12 cellular contexts compared by ENCODE assay signal in the genomic region with DNA sequence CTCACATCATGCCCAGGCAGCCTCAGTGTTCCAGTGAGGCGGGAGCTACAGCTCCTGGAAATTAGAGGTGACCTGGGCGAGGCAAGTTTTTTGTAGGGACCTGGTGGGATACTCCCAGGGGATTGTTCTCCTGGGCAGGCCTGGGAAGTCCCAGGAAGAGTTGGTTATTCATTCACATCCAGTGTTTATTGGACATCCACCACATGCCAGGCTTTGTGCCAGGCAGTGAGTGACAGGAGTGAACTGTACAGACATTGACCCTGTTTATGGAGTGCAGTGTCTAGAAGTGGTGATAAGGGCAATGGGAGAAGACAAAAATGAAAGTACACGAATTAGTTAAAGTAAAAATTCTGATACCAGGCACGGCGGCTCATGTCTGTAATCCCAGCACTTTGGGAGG.
"Had no signal": no experiment of that assay in that cellular context is flagged by ENCODE, and none has a peak within 500 bp of the region (broad histone marks: within the 10 kb centered on the region; RNA-seq: fewer than 3 reads in every experiment).

No MANE protein-coding gene starts in this region.

- DNase-seq: activated B cell treated with CpG ODN at 0.5 μM for 24 hours; activated CD4-positive, alpha-beta T cell treated with anti-CD3 and anti-CD28 coated beads, Interleukin-2, amount 10 ng/mL, durations not matched to agents 24 days and 14 days; activated naive CD4-positive, alpha-beta T cell treated with anti-CD3 and anti-CD28 coated beads for 36 hours; endodermal cell; left lung; mesendoderm; retina; stomach; uterus had no signal

- FAIRE-seq: pancreas had no signal

- ATAC-seq: activated T-helper 17 cell treated with anti-CD3 and anti-CD28 coated beads, Interleukin-2, amount 50 U/mL, for 72 hours; esophagus mucosa; left lung had no signal
